Comparison of ENCODE assay signal across 1 cellular context in the genomic region with DNA sequence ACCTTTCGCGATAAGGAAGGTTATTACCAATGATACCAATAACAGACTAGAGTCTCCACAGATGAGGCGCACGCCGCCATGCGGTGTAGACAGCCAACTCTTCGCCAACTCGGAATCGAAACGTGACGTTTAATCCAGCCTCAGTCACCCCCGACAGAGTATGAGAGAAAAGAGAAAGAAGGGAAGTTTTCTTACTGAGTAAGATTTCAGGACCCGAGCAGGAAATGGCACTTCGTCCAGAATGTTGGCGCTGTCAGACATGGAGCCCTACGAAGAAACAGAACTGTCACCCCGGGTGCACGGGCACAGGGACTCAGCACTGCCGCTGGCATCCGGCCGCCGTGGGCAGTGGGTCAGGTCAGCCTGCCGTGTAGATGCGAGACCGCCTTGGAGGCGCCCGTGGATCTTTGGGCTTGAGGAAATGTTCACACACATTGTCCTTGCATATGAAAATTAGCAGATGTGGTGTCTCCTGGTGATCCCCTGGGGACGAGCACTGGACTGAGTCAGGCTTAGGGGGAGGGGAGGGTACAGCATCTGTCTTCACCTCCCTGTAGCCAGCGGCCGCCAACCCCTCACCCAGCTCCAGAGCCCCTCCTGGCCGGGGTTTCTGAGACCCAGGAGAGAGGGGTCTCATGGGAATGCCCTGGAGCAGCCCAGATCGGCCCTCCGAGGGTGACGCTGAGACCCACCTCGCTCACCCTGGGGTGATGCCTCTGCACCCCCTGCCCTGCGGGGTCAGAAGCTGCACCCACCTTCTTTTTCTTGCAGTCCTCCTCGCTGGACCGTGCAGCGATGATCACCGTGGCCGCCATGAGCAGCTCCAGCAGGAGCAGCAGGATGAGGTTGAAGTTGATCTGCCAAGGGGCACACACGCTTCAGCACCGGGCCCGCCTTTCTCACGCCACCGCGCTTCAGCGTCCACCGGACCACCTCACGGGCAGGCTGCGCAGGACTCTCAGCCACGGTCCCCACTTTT.
TF ChIP-seq lines count a peak whose summit lies in the region.

No MANE protein-coding gene starts in this region.

TF ChIP-seq in SK-N-SH, 30 proteins besides CTCF, POLR2A, EP300 and RAD21 (continued from another document):
- TF ChIP-seq, protein P1, sequence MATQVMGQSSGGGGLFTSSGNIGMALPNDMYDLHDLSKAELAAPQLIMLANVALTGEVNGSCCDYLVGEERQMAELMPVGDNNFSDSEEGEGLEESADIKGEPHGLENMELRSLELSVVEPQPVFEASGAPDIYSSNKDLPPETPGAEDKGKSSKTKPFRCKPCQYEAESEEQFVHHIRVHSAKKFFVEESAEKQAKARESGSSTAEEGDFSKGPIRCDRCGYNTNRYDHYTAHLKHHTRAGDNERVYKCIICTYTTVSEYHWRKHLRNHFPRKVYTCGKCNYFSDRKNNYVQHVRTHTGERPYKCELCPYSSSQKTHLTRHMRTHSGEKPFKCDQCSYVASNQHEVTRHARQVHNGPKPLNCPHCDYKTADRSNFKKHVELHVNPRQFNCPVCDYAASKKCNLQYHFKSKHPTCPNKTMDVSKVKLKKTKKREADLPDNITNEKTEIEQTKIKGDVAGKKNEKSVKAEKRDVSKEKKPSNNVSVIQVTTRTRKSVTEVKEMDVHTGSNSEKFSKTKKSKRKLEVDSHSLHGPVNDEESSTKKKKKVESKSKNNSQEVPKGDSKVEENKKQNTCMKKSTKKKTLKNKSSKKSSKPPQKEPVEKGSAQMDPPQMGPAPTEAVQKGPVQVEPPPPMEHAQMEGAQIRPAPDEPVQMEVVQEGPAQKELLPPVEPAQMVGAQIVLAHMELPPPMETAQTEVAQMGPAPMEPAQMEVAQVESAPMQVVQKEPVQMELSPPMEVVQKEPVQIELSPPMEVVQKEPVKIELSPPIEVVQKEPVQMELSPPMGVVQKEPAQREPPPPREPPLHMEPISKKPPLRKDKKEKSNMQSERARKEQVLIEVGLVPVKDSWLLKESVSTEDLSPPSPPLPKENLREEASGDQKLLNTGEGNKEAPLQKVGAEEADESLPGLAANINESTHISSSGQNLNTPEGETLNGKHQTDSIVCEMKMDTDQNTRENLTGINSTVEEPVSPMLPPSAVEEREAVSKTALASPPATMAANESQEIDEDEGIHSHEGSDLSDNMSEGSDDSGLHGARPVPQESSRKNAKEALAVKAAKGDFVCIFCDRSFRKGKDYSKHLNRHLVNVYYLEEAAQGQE (IDR thresholded peaks at IDR 0.05; ENCODE audit: low read depth, low read length): no peak
- no peak for TF ChIP-seq ELF1 (IDR thresholded peaks at IDR 0.05)
- TF ChIP-seq, protein P2, sequence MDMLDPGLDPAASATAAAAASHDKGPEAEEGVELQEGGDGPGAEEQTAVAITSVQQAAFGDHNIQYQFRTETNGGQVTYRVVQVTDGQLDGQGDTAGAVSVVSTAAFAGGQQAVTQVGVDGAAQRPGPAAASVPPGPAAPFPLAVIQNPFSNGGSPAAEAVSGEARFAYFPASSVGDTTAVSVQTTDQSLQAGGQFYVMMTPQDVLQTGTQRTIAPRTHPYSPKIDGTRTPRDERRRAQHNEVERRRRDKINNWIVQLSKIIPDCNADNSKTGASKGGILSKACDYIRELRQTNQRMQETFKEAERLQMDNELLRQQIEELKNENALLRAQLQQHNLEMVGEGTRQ (IDR thresholded peaks at IDR 0.05; ENCODE audit: borderline replicate concordance, low read depth, low read length): no peak
